Comparison of ENCODE assay signal across 11 cellular contexts in genomic region chr7:2715341-2716231, GRCh38. TPM values are rescaled to one million over a fixed set of nuclear protein-coding genes. Genes with fewer than 3 reads are reported as not detected.
DNase-seq lines count a peak whose midpoint lies in the region; ATAC-seq and TF ChIP-seq lines count a peak whose summit lies in the region.
"Had no signal": no experiment of that assay in that cellular context is flagged by ENCODE, and none has a peak within 500 bp of the region (broad histone marks: within the 10 kb centered on the region; RNA-seq: fewer than 3 reads in every experiment).

No MANE protein-coding gene starts in this region.

- H4K20me1 ChIP-seq in SU-DHL-6 (ENCODE audit: low read depth, low read length) = no peaks in the 10 kb centered on the region

- TF ChIP-seq CTCF in HFFc6 (IDR thresholded peaks at IDR 0.05) (no peak), SU-DHL-6 (IDR thresholded peaks at IDR 0.05; ENCODE audit: insufficient read depth, low read length, poor library complexity, severe bottlenecking) (no peak)

- H3K27me3 ChIP-seq in SU-DHL-6 (ENCODE audit: low read length) = no peaks in the 10 kb centered on the region

- peak overlapping the region; percentile 55 for H3K27ac ChIP-seq in SU-DHL-6 (ENCODE audit: low read depth, low read length)
- H3K27ac ChIP-seq: skin epidermis had no signal

- H3K4me2 ChIP-seq in SU-DHL-6 (ENCODE audit: low read depth, low read length, poor library complexity, severe bottlenecking) = peak overlapping the region; percentile 33

- no peak overlapping the region for H3K4me3 Mint-ChIP-seq in HFFc6
- H3K4me3 Mint-ChIP-seq in activated naive CD4-positive, alpha-beta T cell treated with anti-CD3 and anti-CD28 coated beads, Interleukin-2, amount 50 U/mL, for 24 hours = peak overlapping the region; percentile 64
- H3K4me3 Mint-ChIP-seq: endodermal cell had no signal

- H3K27me3 Mint-ChIP-seq in HFFc6 (ENCODE audit: insufficient read depth) = peaks cover 10% of the 10 kb centered on the region
- peaks cover 3% of the 10 kb centered on the region for H3K27me3 Mint-ChIP-seq in activated naive CD4-positive, alpha-beta T cell treated with anti-CD3 and anti-CD28 coated beads, Interleukin-2, amount 50 U/mL, for 24 hours

- no peaks in the 10 kb centered on the region for H3K9me3 ChIP-seq in SU-DHL-6 (ENCODE audit: insufficient read depth, low read length)

- H3K4me3 ChIP-seq in SU-DHL-6 (ENCODE audit: insufficient read depth, low read length, poor library complexity, severe bottlenecking) = no peak overlapping the region
- H3K4me3 ChIP-seq: skin epidermis had no signal

- no peaks in the 10 kb centered on the region for H3K9me2 ChIP-seq in SU-DHL-6 (replicated peaks; ENCODE audit: insufficient read depth, low read length)

- DNase-seq in HFFc6 (peak; percentile 9), posterior cingulate gyrus (no peak), SHP77 treated with DMSO at 0.1 percent for 48 hours (lab: John Stamatoyannopoulos, UW) (no peak), DMS79 (lab: John Stamatoyannopoulos, UW) (no peak)
- peak; percentile 36 for DNase-seq in stimulated activated CD4-positive, alpha-beta T cell treated with anti-CD3 and anti-CD28 coated beads, Interleukin-4, amount 100 ng/mL, for 1 hour
- DNase-seq: NCI-H1092 treated with DMSO at 0.1 percent for 48 hours had no signal

- H3K9ac ChIP-seq in SU-DHL-6 (ENCODE audit: low read length) = no peak overlapping the region

- no peaks in the 10 kb centered on the region for H3K79me2 ChIP-seq in SU-DHL-6 (ENCODE audit: insufficient read depth, low read length)

- no peak for ATAC-seq in HG03196 (IDR thresholded peaks at IDR 0.05; ENCODE audit: unreplicated experiment)

- H2AFZ ChIP-seq in SU-DHL-6 (ENCODE audit: low read depth, low read length, severe bottlenecking) = no peak overlapping the region

- H3K9me3 Mint-ChIP-seq in HFFc6 = no peaks in the 10 kb centered on the region
- H3K9me3 Mint-ChIP-seq in activated naive CD4-positive, alpha-beta T cell treated with anti-CD3 and anti-CD28 coated beads, Interleukin-2, amount 50 U/mL, for 24 hours = no peaks in the 10 kb centered on the region
- H3K9me3 Mint-ChIP-seq: endodermal cell had no signal

- H3K36me3 Mint-ChIP-seq in HFFc6 (ENCODE audit: low read depth) = peaks cover 41% of the 10 kb centered on the region
- H3K36me3 Mint-ChIP-seq in activated naive CD4-positive, alpha-beta T cell treated with anti-CD3 and anti-CD28 coated beads, Interleukin-2, amount 50 U/mL, for 24 hours = no peaks in the 10 kb centered on the region

- H3K27ac Mint-ChIP-seq in HFFc6 = peak overlapping the region; percentile 53
- peak overlapping the region; percentile 19 for H3K27ac Mint-ChIP-seq in activated naive CD4-positive, alpha-beta T cell treated with anti-CD3 and anti-CD28 coated beads, Interleukin-2, amount 50 U/mL, for 24 hours
- H3K27ac Mint-ChIP-seq: endodermal cell had no signal

- H3K36me3 ChIP-seq in SU-DHL-6 (ENCODE audit: low read length) = no peaks in the 10 kb centered on the region

- H3K4me1 Mint-ChIP-seq in HFFc6 (ENCODE audit: low read depth) = peaks cover 34% of the 10 kb centered on the region
- peaks cover 68% of the 10 kb centered on the region for H3K4me1 Mint-ChIP-seq in activated naive CD4-positive, alpha-beta T cell treated with anti-CD3 and anti-CD28 coated beads, Interleukin-2, amount 50 U/mL, for 24 hours
- H3K4me1 Mint-ChIP-seq: endodermal cell had no signal

- peaks cover 19% of the 10 kb centered on the region for H3F3A ChIP-seq in SU-DHL-6 (ENCODE audit: insufficient read depth)

- intact Hi-C loops in posterior cingulate gyrus (cut with DNase I) = no loop called here

RNA-seq across cellular contexts. Expression of gene AMZ1, which starts 27.6 kb away (rescaled TPM):
- total RNA-seq in HFFc6 (2021; fragmentation: NEBNext Ultra II Directional; extraction: Animal tissue kit (Norgen Biotek cat#: 25700)) = 10 to 100 TPM in 2 of 6 experiments, 1 to 10 TPM in 4; 6.2 to 11.3 (median 7.8) TPM

Comparison
In these comparisons a context has a peak if more than half of its experiments do, and no peak if none do; other contexts are left out.
1. DNase-seq: peak in HFFc6 (single experiment) and stimulated activated CD4-positive, alpha-beta T cell treated with anti-CD3 and anti-CD28 coated beads, Interleukin-4, amount 100 ng/mL, for 1 hour (single experiment); none in posterior cingulate gyrus (0 of 10), SHP77 treated with DMSO at 0.1 percent for 48 hours (single experiment) and DMS79 (single experiment).